In the genomic region with DNA sequence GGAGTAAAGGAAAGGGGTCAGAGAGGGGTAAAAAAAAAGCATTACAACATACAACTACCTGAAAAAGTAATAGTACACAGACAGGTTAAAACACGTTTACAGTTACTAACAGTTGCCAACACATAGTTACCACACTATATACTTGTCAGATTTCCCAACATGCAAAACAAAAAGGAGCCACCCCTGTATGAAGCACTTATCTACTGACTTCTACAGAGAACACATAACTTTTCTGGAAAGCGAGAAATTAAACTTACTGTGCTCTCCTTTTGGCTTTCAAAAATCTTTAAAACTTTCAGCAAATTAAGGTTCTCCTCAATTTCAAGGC, we compare ENCODE assay signal across 9 cellular contexts. TPM values are rescaled to one million over a fixed set of nuclear protein-coding genes. Genes with fewer than 3 reads are reported as not detected.
DNase-seq lines count a peak whose midpoint lies in the region; ATAC-seq and TF ChIP-seq lines count a peak whose summit lies in the region.
"Had no signal": no experiment of that assay in that cellular context is flagged by ENCODE, and none has a peak within 500 bp of the region (broad histone marks: within the 10 kb centered on the region; RNA-seq: fewer than 3 reads in every experiment).

No MANE protein-coding gene starts in this region.

- no peak overlapping the region for H3K4ac ChIP-seq in mesenchymal stem cell (ENCODE audit: low read depth in 1 of 2, low read length in 2 of 2)

- WGBS in mesenchymal stem cell = 39% methylated on average over 2 of the region's 2 CpGs

- no TSS peak for BruUV-seq in A673 (replicated peaks; lab: Mats Ljungman, UMichigan)

- H3K14ac ChIP-seq in mesenchymal stem cell (ENCODE audit: low read length in 2 of 2) = no peak overlapping the region

- no peak overlapping the region for H2AK5ac ChIP-seq in mesenchymal stem cell (ENCODE audit: low read length, severe bottlenecking)

- peak overlapping the region; percentile 92 for H3K4me3 ChIP-seq in A673 (ENCODE audit: low read depth, low read length, poor library complexity, severe bottlenecking)
- H3K4me3 ChIP-seq in HUES48 (ENCODE audit: low read depth, low read length) = peak overlapping the region; percentile 100
- peak overlapping the region; percentile 90 to 99 for H3K4me3 ChIP-seq in ascending aorta
- peak overlapping the region in 1 of 2 experiments; percentile 92 for H3K4me3 ChIP-seq in mesenchymal stem cell (ENCODE audit: insufficient read depth in 1 of 2, low read depth in 1 of 2, low read length in 2 of 2)

- H3K79me1 ChIP-seq in mesenchymal stem cell (replicated peaks; ENCODE audit: low read length, poor library complexity, severe bottlenecking) = no peaks in the 10 kb centered on the region

- no peak overlapping the region for H2AFZ ChIP-seq in mesenchymal stem cell (ENCODE audit: low read depth, low read length)

- H2BK15ac ChIP-seq in mesenchymal stem cell (ENCODE audit: low read depth, poor library complexity, severe bottlenecking) = no peak overlapping the region

- no peak overlapping the region for H2BK120ac ChIP-seq in mesenchymal stem cell (ENCODE audit: low read depth, low read length)

- H3K9me3 ChIP-seq in A673 (ENCODE audit: low read depth, low read length, poor library complexity, severe bottlenecking) = no peaks in the 10 kb centered on the region
- no peaks in the 10 kb centered on the region for H3K9me3 ChIP-seq in HUES48 (ENCODE audit: control insufficient read depth, insufficient read depth, low read length)
- H3K9me3 ChIP-seq in ascending aorta = no peaks in the 10 kb centered on the region
- no peaks in the 10 kb centered on the region for H3K9me3 ChIP-seq in mesenchymal stem cell (ENCODE audit: control insufficient read depth, low read length)

- no peak overlapping the region for H3K9ac ChIP-seq in HUES48 (ENCODE audit: low read depth, low read length)
- peak overlapping the region; percentile 99 for H3K9ac ChIP-seq in mesenchymal stem cell (ENCODE audit: low read length)

- H3K27me3 ChIP-seq in A673 (replicated peaks; ENCODE audit: insufficient read depth, low read depth, low read length, poor library complexity) = no peaks in the 10 kb centered on the region
- H3K27me3 ChIP-seq in HUES48 (ENCODE audit: control insufficient read depth, insufficient read depth, low read length) = no peaks in the 10 kb centered on the region
- H3K27me3 ChIP-seq in ascending aorta = no peaks in the 10 kb centered on the region
- H3K27me3 ChIP-seq in mesenchymal stem cell (ENCODE audit: control insufficient read depth in 1 of 2, insufficient read depth in 1 of 2, low read length in 2 of 2) = peaks cover 0 to 9% of the 10 kb centered on the region in 2 experiments

- H3K4me1 ChIP-seq in A673 (ENCODE audit: insufficient read depth, low read length, poor library complexity, severe bottlenecking) = peaks cover 27% of the 10 kb centered on the region
- H3K4me1 ChIP-seq in HUES48 (ENCODE audit: control insufficient read depth, insufficient read depth, low read length) = peaks cover 16% of the 10 kb centered on the region; the same call in 1 of the 2 replicates
- peaks cover 4 to 30% of the 10 kb centered on the region in 2 donors for H3K4me1 ChIP-seq in ascending aorta
- H3K4me1 ChIP-seq in mesenchymal stem cell (ENCODE audit: control insufficient read depth, insufficient read depth, low read depth, low read length) = peaks cover 3% of the 10 kb centered on the region

- H3K4me2 ChIP-seq in mesenchymal stem cell (ENCODE audit: low read length, poor library complexity, severe bottlenecking) = peak overlapping the region; percentile 25

- TF ChIP-seq CTCF in A673 (conservative IDR thresholded peaks at IDR 0.05; ENCODE audit: low read depth, low read length) (no peak), ascending aorta (IDR thresholded peaks at IDR 0.05) (no peak)

- CTCF ChIA-PET in A673 (lab: Charles Lee) = no interaction called here

- no peak overlapping the region for H2BK5ac ChIP-seq in mesenchymal stem cell (ENCODE audit: low read depth, low read length, poor library complexity, severe bottlenecking)

- no peak overlapping the region for H2BK12ac ChIP-seq in mesenchymal stem cell (ENCODE audit: low read length in 2 of 2)

- ATAC-seq in HG03354 (IDR thresholded peaks at IDR 0.05; ENCODE audit: poor library complexity, severe bottlenecking, unreplicated experiment) (no peak), GM18867 (IDR thresholded peaks at IDR 0.05; ENCODE audit: unreplicated experiment) (no peak)

- no peak overlapping the region for H3K18ac ChIP-seq in mesenchymal stem cell (ENCODE audit: low read depth in 1 of 2, low read length in 2 of 2)

- intact Hi-C loops in A673 (cut with micrococcal nuclease; ENCODE audit: unreplicated experiment) = no loop called here
- intact Hi-C loops in ascending aorta (cut with DNase I) = no loop called here

- no peaks in the 10 kb centered on the region for H3K36me3 ChIP-seq in A673 (ENCODE audit: insufficient read depth, low read length, poor library complexity, severe bottlenecking)
- no peaks in the 10 kb centered on the region for H3K36me3 ChIP-seq in HUES48 (ENCODE audit: control insufficient read depth, insufficient read depth, low read length)
- no peaks in the 10 kb centered on the region for H3K36me3 ChIP-seq in ascending aorta
- no peaks in the 10 kb centered on the region for H3K36me3 ChIP-seq in mesenchymal stem cell (ENCODE audit: control insufficient read depth in 1 of 2, insufficient read depth in 2 of 2, low read depth in 1 of 2, low read length in 2 of 2)

- H4K8ac ChIP-seq in mesenchymal stem cell (ENCODE audit: low read length) = no peak overlapping the region

- peak overlapping the region; percentile 94 for H3K27ac ChIP-seq in A673 (ENCODE audit: low read depth, low read length, poor library complexity, severe bottlenecking)
- no peak overlapping the region for H3K27ac ChIP-seq in HUES48 (ENCODE audit: low read depth, low read length)
- peak overlapping the region; percentile 97 to 99 for H3K27ac ChIP-seq in ascending aorta
- H3K27ac ChIP-seq in mesenchymal stem cell (ENCODE audit: low read length, poor library complexity, severe bottlenecking) = no peak overlapping the region

- H3K23ac ChIP-seq in mesenchymal stem cell (ENCODE audit: low read length in 2 of 2) = no peak overlapping the region

- no peak overlapping the region for H4K91ac ChIP-seq in mesenchymal stem cell (ENCODE audit: low read length)

- DNase-seq in A673 (ENCODE audit: low spot score) (no peak), ascending aorta (ENCODE audit: low spot score in 2 of 2) (no peak), mesenchymal stem cell (no peak), D341Med (ENCODE audit: low spot score) (no peak), NCI-H2107 treated with DMSO at 0.1 percent for 48 hours (lab: John Stamatoyannopoulos, UW; ENCODE audit: unreplicated experiment) (no peak)
- DNase-seq: stimulated activated CD4-positive, alpha-beta T cell treated with anti-CD3 and anti-CD28 coated beads, Interleukin-4, amount 100 ng/mL, for 4 hours had no signal

- POLR2A ChIA-PET in A673 (lab: Charles Lee; ENCODE audit: low non-redundant PET) = no interaction called here

RNA-seq across cellular contexts. Expression of a gene that starts 2.1 kb away (rescaled TPM):
- total RNA-seq in A673 (2021) = 66.2 and 70.5 TPM in 2 replicates
- 5.7 TPM for total RNA-seq in ascending aorta
- 42.8 TPM for polyA plus RNA-seq in mesenchymal stem cell (2013, experiment 1 of 2)
- 43.4 TPM for polyA plus RNA-seq in mesenchymal stem cell (2013, experiment 2 of 2)

Comparison
In these comparisons a context has a peak if more than half of its experiments do, and no peak if none do; other contexts are left out.
1. H3K27ac ChIP-seq: peak in A673 (single experiment) and ascending aorta (2 of 2); none in HUES48 (single experiment) and mesenchymal stem cell (single experiment).